ENCODE assay signal across 1 cellular context in genomic region chr6:136378888-136379287, GRCh38.
TF ChIP-seq lines count a peak whose summit lies in the region.

No MANE protein-coding gene starts in this region.

TF ChIP-seq in GM23338, 12 proteins besides CTCF, POLR2A, EP300 and RAD21 (continued from another document):
- TF ChIP-seq ZNF462 (CRISPR knock-in tag; IDR thresholded peaks at IDR 0.05) (no peak), STAT1 (IDR thresholded peaks at IDR 0.05; ENCODE audit: unreplicated experiment) (no peak), CREB1 (CRISPR knock-in tag; IDR thresholded peaks at IDR 0.05; ENCODE audit: low read depth) (no peak)
